In genomic region chr9:72353455-72354116, GRCh38 we compare ENCODE assay signal across 22 cellular contexts. TPM values are rescaled to one million over a fixed set of nuclear protein-coding genes. Genes with fewer than 3 reads are reported as not detected.
DNase-seq lines count a peak whose midpoint lies in the region; ATAC-seq and TF ChIP-seq lines count a peak whose summit lies in the region.
"Had no signal": no experiment of that assay in that cellular context is flagged by ENCODE, and none has a peak within 500 bp of the region (broad histone marks: within the 10 kb centered on the region; RNA-seq: fewer than 3 reads in every experiment).

No MANE protein-coding gene starts in this region.

- TF ChIP-seq CTCF in 22Rv1 (IDR thresholded peaks at IDR 0.05) (no peak), body of pancreas (IDR thresholded peaks at IDR 0.05) (no peak), glutamatergic neuron (IDR thresholded peaks at IDR 0.05; ENCODE audit: partially characterized antibody, unreplicated experiment) (no peak)

- no peak overlapping the region for H3K4me3 Mint-ChIP-seq in glutamatergic neuron (ENCODE audit: unreplicated experiment)
- H3K4me3 Mint-ChIP-seq: activated CD4-positive, alpha-beta T cell treated with anti-CD3 and anti-CD28 coated beads, Interleukin-2, amount 10 ng/mL, durations not matched to agents 7 days and 5 days had no signal

- no peak overlapping the region for H2BK12ac ChIP-seq in mesenchymal stem cell (ENCODE audit: low read length in 2 of 2)

- H3K27ac Mint-ChIP-seq in glutamatergic neuron (ENCODE audit: unreplicated experiment): no peak overlapping the region
- H3K27ac Mint-ChIP-seq: activated CD4-positive, alpha-beta T cell treated with anti-CD3 and anti-CD28 coated beads, Interleukin-2, amount 10 ng/mL, durations not matched to agents 7 days and 5 days had no signal

- TF ChIP-seq POLR2A in body of pancreas (IDR thresholded peaks at IDR 0.05): peak in 2 of 3 donors; percentile 5 to 8

- no peak overlapping the region for H3K23ac ChIP-seq in mesenchymal stem cell (ENCODE audit: low read length in 2 of 2)

- no peak overlapping the region for H2BK15ac ChIP-seq in mesenchymal stem cell (ENCODE audit: low read depth, poor library complexity, severe bottlenecking)

- no peak overlapping the region for H2BK5ac ChIP-seq in mesenchymal stem cell (ENCODE audit: low read depth, low read length, poor library complexity, severe bottlenecking)

- WGBS in body of pancreas, 2 donors: 83 to 84% methylated on average over 4 of the region's 4 CpGs
- WGBS in mesenchymal stem cell: 95% methylated on average over 4 of the region's 4 CpGs

- no peaks in the 10 kb centered on the region for H3K36me3 Mint-ChIP-seq in glutamatergic neuron (ENCODE audit: unreplicated experiment)

- no peak overlapping the region for H4K91ac ChIP-seq in mesenchymal stem cell (ENCODE audit: low read length)

- intact Hi-C loops in body of pancreas (cut with DNase I): loop anchor here (10.0 kb wide), 2 partner anchors 49 to 241 kb away; no protein-coding TSS in a partner anchor

- H4K8ac ChIP-seq in mesenchymal stem cell (ENCODE audit: low read length): no peak overlapping the region

- no peak for DNase-seq in body of pancreas
- DNase-seq in mesenchymal stem cell: peak; percentile 50
- no peak for DNase-seq in glutamatergic neuron
- DNase-seq in NCI-H2196 (lab: John Stamatoyannopoulos, UW; ENCODE audit: unreplicated experiment): no peak
- no peak for DNase-seq in AG20443 (ENCODE audit: low spot score)
- no peak for DNase-seq in activated naive CD4-positive, alpha-beta T cell treated with anti-CD3 and anti-CD28 coated beads, Interleukin-2, amount 50 U/mL, for 16 hours
- DNase-seq: ACHN; activated CD4-positive, alpha-beta T cell treated with anti-CD3 and anti-CD28 coated beads, Interleukin-2, amount 10 ng/mL, durations not matched to agents 7 days and 5 days; dorsolateral prefrontal cortex; head of caudate nucleus; mesendoderm; NCI-H1092 treated with DMSO at 0.1 percent for 48 hours; PC-3; right cardiac atrium; T1000 had no signal

- no peak overlapping the region for H3K4ac ChIP-seq in mesenchymal stem cell (ENCODE audit: low read depth in 1 of 2, low read length in 2 of 2)

- H3K27ac ChIP-seq in 22Rv1: peak overlapping the region; percentile 69
- H3K27ac ChIP-seq in body of pancreas: no peak overlapping the region
- no peak overlapping the region for H3K27ac ChIP-seq in mesenchymal stem cell (ENCODE audit: low read length, poor library complexity, severe bottlenecking)
- H3K27ac ChIP-seq: breast epithelium, HL-60, SJSA1 had no signal

- H3K14ac ChIP-seq in mesenchymal stem cell (ENCODE audit: low read length in 2 of 2): no peak overlapping the region

- H2BK120ac ChIP-seq in mesenchymal stem cell (ENCODE audit: low read depth, low read length): no peak overlapping the region

- H3K4me1 Mint-ChIP-seq in glutamatergic neuron (ENCODE audit: low read depth, unreplicated experiment): peaks cover 10% of the 10 kb centered on the region

- H3K27me3 ChIP-seq in body of pancreas (no peaks in the 10 kb centered on the region), mesenchymal stem cell (ENCODE audit: control insufficient read depth in 1 of 2, insufficient read depth in 1 of 2, low read length in 2 of 2) (no peaks in the 10 kb centered on the region)
- H3K27me3 ChIP-seq: breast epithelium, dorsolateral prefrontal cortex, esophagus muscularis mucosa, SJSA1 had no signal

- H2AFZ ChIP-seq in mesenchymal stem cell (ENCODE audit: low read depth, low read length): no peak overlapping the region

- peaks cover 2% of the 10 kb centered on the region for H3K27me3 Mint-ChIP-seq in glutamatergic neuron (ENCODE audit: unreplicated experiment)
- H3K27me3 Mint-ChIP-seq: activated CD4-positive, alpha-beta T cell treated with anti-CD3 and anti-CD28 coated beads, Interleukin-2, amount 10 ng/mL, durations not matched to agents 7 days and 5 days had no signal

- H3K9ac ChIP-seq in mesenchymal stem cell (ENCODE audit: low read length): no peak overlapping the region

- H3K9me3 Mint-ChIP-seq in glutamatergic neuron (ENCODE audit: unreplicated experiment): no peaks in the 10 kb centered on the region
- H3K9me3 Mint-ChIP-seq: activated CD4-positive, alpha-beta T cell treated with anti-CD3 and anti-CD28 coated beads, Interleukin-2, amount 10 ng/mL, durations not matched to agents 7 days and 5 days; activated naive CD4-positive, alpha-beta T cell treated with anti-CD3 and anti-CD28 coated beads, Interleukin-2, amount 50 U/mL, for 72 hours had no signal

- H3K4me2 ChIP-seq in mesenchymal stem cell (ENCODE audit: low read length, poor library complexity, severe bottlenecking): no peak overlapping the region

- H3K9me3 ChIP-seq in body of pancreas (no peaks in the 10 kb centered on the region), mesenchymal stem cell (ENCODE audit: control insufficient read depth, low read length) (no peaks in the 10 kb centered on the region)
- H3K9me3 ChIP-seq: breast epithelium, esophagus muscularis mucosa, SJSA1 had no signal

- H3K4me3 ChIP-seq in body of pancreas: no peak overlapping the region
- no peak overlapping the region for H3K4me3 ChIP-seq in mesenchymal stem cell (ENCODE audit: insufficient read depth in 1 of 2, low read depth in 1 of 2, low read length in 2 of 2)
- H3K4me3 ChIP-seq: breast epithelium, dorsolateral prefrontal cortex, esophagus muscularis mucosa, SJSA1 had no signal

- H3K79me1 ChIP-seq in mesenchymal stem cell (replicated peaks; ENCODE audit: low read length, poor library complexity, severe bottlenecking): no peaks in the 10 kb centered on the region

- no peak overlapping the region for H2AK5ac ChIP-seq in mesenchymal stem cell (ENCODE audit: low read length, severe bottlenecking)

- peaks cover 12 to 19% of the 10 kb centered on the region in 2 donors for H3K36me3 ChIP-seq in body of pancreas (replicated peaks in 1 of 2; ENCODE audit: insufficient read depth in 1 of 2, low read depth in 2 of 2)
- H3K36me3 ChIP-seq in mesenchymal stem cell (ENCODE audit: control insufficient read depth in 1 of 2, insufficient read depth in 2 of 2, low read depth in 1 of 2, low read length in 2 of 2): peaks cover 0 to 66% of the 10 kb centered on the region in 2 experiments

- ATAC-seq in GM21423 (IDR thresholded peaks at IDR 0.05; ENCODE audit: unreplicated experiment): peak; percentile 33
- no peak for ATAC-seq in body of pancreas
- ATAC-seq: activated naive CD4-positive, alpha-beta T cell treated with anti-CD3 and anti-CD28 coated beads, Interleukin-2, amount 50 U/mL, for 72 hours; PC-3; right cardiac atrium had no signal

- H3K4me1 ChIP-seq in body of pancreas (peaks cover 26% of the 10 kb centered on the region), mesenchymal stem cell (ENCODE audit: control insufficient read depth, insufficient read depth, low read depth, low read length) (peaks cover 1% of the 10 kb centered on the region)

- no peak overlapping the region for H3K18ac ChIP-seq in mesenchymal stem cell (ENCODE audit: low read depth in 1 of 2, low read length in 2 of 2)

RNA-seq across cellular contexts. Expression of gene ZFAND5, which starts 11.4 kb away (rescaled TPM):
- total RNA-seq in body of pancreas: 100 to 1,000 TPM in 1 of 2 donors, 10 to 100 TPM in 1; 89.2 to 172 TPM
- polyA plus RNA-seq in mesenchymal stem cell (2013, experiment 1 of 2): 183 TPM
- polyA plus RNA-seq in mesenchymal stem cell (2013, experiment 2 of 2): 181 TPM
- total RNA-seq in glutamatergic neuron (ENCODE audit: unreplicated experiment): 218 TPM
